Comparison of ENCODE assay signal across 11 cellular contexts in the genomic region with DNA sequence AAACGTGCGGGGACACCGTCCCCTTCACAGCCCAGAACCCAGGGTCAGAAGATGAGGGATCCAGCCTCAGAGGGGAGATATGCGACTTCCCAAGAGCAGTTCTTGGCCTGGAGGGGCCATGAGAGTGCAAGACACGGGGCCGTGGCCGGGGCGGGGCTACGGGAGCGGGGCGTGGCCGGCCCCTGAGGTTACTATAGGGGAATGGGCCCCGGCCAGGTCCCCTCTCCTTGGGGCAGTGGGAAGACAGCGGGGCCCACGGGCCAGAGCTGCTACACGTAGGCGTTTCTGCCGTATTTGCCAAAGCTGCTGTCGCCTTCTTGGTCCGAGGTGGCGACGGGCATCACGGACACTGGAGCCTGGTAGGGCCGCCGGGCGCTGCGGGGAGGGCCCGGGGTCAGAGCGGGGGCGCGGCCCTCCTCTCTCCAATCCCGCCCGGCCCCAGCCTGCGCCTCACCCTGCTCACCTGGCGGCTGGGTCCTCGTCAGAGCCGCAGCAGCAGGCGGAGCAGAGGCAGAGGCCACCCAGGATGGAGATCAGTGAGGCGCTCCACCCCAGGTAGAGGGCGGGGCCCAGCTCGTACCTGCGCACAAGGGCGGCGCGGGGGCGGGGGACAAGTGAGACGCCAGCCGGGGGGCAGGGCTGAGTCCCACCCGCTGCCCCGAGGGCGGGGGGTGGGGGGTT. TPM values are rescaled to one million over a fixed set of nuclear protein-coding genes. Genes with fewer than 3 reads are reported as not detected.
DNase-seq lines count a peak whose midpoint lies in the region; ATAC-seq and TF ChIP-seq lines count a peak whose summit lies in the region.
"Had no signal": no experiment of that assay in that cellular context is flagged by ENCODE, and none has a peak within 500 bp of the region (broad histone marks: within the 10 kb centered on the region; RNA-seq: fewer than 3 reads in every experiment).

No MANE protein-coding gene starts in this region.

- CTCF ChIA-PET in BJ (lab: Yijun Ruan, JAX): no interaction called here

- H3K27me3 ChIP-seq in BJ (ENCODE audit: control insufficient read depth, insufficient read depth, low read length): no peaks in the 10 kb centered on the region

- peak overlapping the region; percentile 43 for H3K27ac Mint-ChIP-seq in mesothelial cell of epicardium
- H3K27ac Mint-ChIP-seq: CD4-positive, CD25-positive, alpha-beta regulatory T cell had no signal

- peak overlapping the region; percentile 16 for H3K4me3 ChIP-seq in BJ (ENCODE audit: low read depth, low read length)

- H3K4me3 Mint-ChIP-seq in mesothelial cell of epicardium: peak overlapping the region; percentile 64
- H3K4me3 Mint-ChIP-seq: CD4-positive, CD25-positive, alpha-beta regulatory T cell had no signal

- no peaks in the 10 kb centered on the region for H3K9me3 Mint-ChIP-seq in mesothelial cell of epicardium
- H3K9me3 Mint-ChIP-seq: CD4-positive, CD25-positive, alpha-beta regulatory T cell had no signal

- H3K27me3 Mint-ChIP-seq in mesothelial cell of epicardium (ENCODE audit: low read depth): no peaks in the 10 kb centered on the region
- H3K27me3 Mint-ChIP-seq: CD4-positive, CD25-positive, alpha-beta regulatory T cell had no signal

- H3K36me3 Mint-ChIP-seq in mesothelial cell of epicardium: peaks cover 11% of the 10 kb centered on the region

- DNase-seq in BJ (ENCODE audit: low read depth): no peak
- peak; percentile 27 for DNase-seq in NCI-H2107 treated with DMSO at 0.1 percent for 48 hours (lab: John Stamatoyannopoulos, UW; ENCODE audit: unreplicated experiment)
- peak; percentile 62 for DNase-seq in ecto neural progenitor cell (ENCODE audit: low spot score)
- peak in 1 of 2 experiments; percentile 58 for DNase-seq in mesothelial cell of epicardium (ENCODE audit: low spot score in 2 of 2, unreplicated experiment in 2 of 2)
- DNase-seq in NCI-H1092 (lab: John Stamatoyannopoulos, UW): no peak
- DNase-seq in activated CD8-positive, alpha-beta memory T cell treated with anti-CD3 and anti-CD28 coated beads, Interleukin-2, amount 50 U/mL, for 48 hours: no peak
- DNase-seq: activated CD8-positive, alpha-beta memory T cell treated with anti-CD3 and anti-CD28 coated beads, Interleukin-2, amount 50 U/mL, for 4 hours; CD4-positive, CD25-positive, alpha-beta regulatory T cell; NCI-H1092 treated with DMSO at 0.1 percent for 48 hours had no signal

- peaks cover 13% of the 10 kb centered on the region for H3K4me1 Mint-ChIP-seq in mesothelial cell of epicardium

- no peak for TF ChIP-seq CTCF in BJ (IDR thresholded peaks at IDR 0.05; ENCODE audit: insufficient read depth, low read depth, low read length)
- TF ChIP-seq CTCF in mesothelial cell of epicardium (IDR thresholded peaks at IDR 0.05; ENCODE audit: unreplicated experiment): no peak

- ATAC-seq in GM18502 (IDR thresholded peaks at IDR 0.05; ENCODE audit: poor library complexity, unreplicated experiment) (no peak), GM21786 (IDR thresholded peaks at IDR 0.05; ENCODE audit: unreplicated experiment) (no peak)

- H3K36me3 ChIP-seq in BJ (ENCODE audit: control insufficient read depth, insufficient read depth, low read length): peaks cover 3% of the 10 kb centered on the region

- POLR2A ChIA-PET in BJ (lab: Charles Lee): interaction anchor here (0.6 kb wide), 1 partner anchor 38 kb away, joined by 3 read pairs; no protein-coding TSS in a partner anchor

RNA-seq across cellular contexts. Expression of a gene that starts 5.3 kb away (rescaled TPM):
- 2.7 and 3.7 TPM in 2 replicates for polyA plus RNA-seq in BJ (2011; rRNA removed)
- 1.9 and 4.9 TPM in 2 replicates for polyA minus RNA-seq in BJ (2011; rRNA and poly(A)+ RNA removed)
- total RNA-seq in mesothelial cell of epicardium: 17.1 to 19.5 TPM (median 18.1 TPM) in 3 replicates

RNA-seq across cellular contexts. Expression of a gene that starts 12.6 kb away (rescaled TPM):
- 276 and 329 TPM in 2 replicates for polyA plus RNA-seq in BJ (2011; rRNA removed)
- polyA minus RNA-seq in BJ (2011; rRNA and poly(A)+ RNA removed): 28.7 and 62.5 TPM in 2 replicates
- total RNA-seq in mesothelial cell of epicardium: 134 to 139 TPM (median 137 TPM) in 3 replicates

RNA-seq across cellular contexts. Expression of a gene that starts 14.3 kb away (rescaled TPM):
- polyA plus RNA-seq in BJ (2011; rRNA removed): 49.2 and 53.0 TPM in 2 replicates
- polyA minus RNA-seq in BJ (2011; rRNA and poly(A)+ RNA removed): 27.2 and 39.0 TPM in 2 replicates
- total RNA-seq in mesothelial cell of epicardium: 52.8 to 57.7 TPM (median 54.9 TPM) in 3 replicates

RNA-seq across cellular contexts. Expression of a gene that starts 14.9 kb away (rescaled TPM):
- polyA plus RNA-seq in BJ (2011; rRNA removed): 90.9 and 187 TPM in 2 replicates
- polyA minus RNA-seq in BJ (2011; rRNA and poly(A)+ RNA removed): 62.3 and 74.7 TPM in 2 replicates
- 65.8 to 66.9 TPM (median 66.4 TPM) in 3 replicates for total RNA-seq in mesothelial cell of epicardium

RNA-seq across cellular contexts. Expression of a gene that starts 31.4 kb away (rescaled TPM):
- polyA plus RNA-seq in BJ (2011; rRNA removed): not detected in 2 replicates
- not detected in 2 replicates for polyA minus RNA-seq in BJ (2011; rRNA and poly(A)+ RNA removed)
- not detected in 3 replicates for total RNA-seq in mesothelial cell of epicardium
- total RNA-seq: CD4-positive, CD25-positive, alpha-beta regulatory T cell had no signal
- polyA plus RNA-seq: CD4-positive, CD25-positive, alpha-beta regulatory T cell had no signal

Comparison
In these comparisons a context has a peak if more than half of its experiments do, and no peak if none do; other contexts are left out.
1. DNase-seq: peak in NCI-H2107 treated with DMSO at 0.1 percent for 48 hours (single experiment) and ecto neural progenitor cell (single experiment); none in BJ (single experiment), NCI-H1092 (single experiment) and activated CD8-positive, alpha-beta memory T cell treated with anti-CD3 and anti-CD28 coated beads, Interleukin-2, amount 50 U/mL, for 48 hours (single experiment).